23 cellular contexts compared by ENCODE assay signal in the genomic region with DNA sequence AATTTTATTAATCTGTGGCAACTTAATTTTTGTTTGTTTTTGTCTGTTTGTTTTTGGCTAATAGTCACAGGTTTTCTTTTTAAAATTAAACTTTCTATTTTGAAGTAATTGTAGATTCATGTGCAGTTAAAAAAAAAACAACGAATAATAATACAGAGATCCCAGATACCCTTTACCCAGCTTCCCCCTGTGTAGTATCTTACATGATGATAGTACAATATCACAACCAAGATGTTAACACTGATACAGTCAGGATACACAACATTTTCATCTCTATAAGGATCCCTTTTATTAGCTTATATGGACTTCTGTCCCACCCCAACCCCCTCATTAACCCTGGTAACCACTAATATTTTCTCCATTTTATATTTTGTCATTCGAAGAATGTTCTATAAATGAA.
"Had no signal": no experiment of that assay in that cellular context is flagged by ENCODE, and none has a peak within 500 bp of the region (broad histone marks: within the 10 kb centered on the region; RNA-seq: fewer than 3 reads in every experiment).

No MANE protein-coding gene starts in this region.

- ATAC-seq: stimulated activated naive CD8-positive, alpha-beta T cell treated with anti-CD3 and anti-CD28 coated beads, Interleukin-15, Interleukin-2, amounts not matched to agents 100 U/mL and 50 U/mL, for 24 hours had no signal

- H3K27ac Mint-ChIP-seq: stimulated activated naive B cell treated with anti-CD40 and anti-IgM and Interleukin-4, amounts not matched to agents 10 μg/mL and 1 μg/mL and 100 μg/mL, for 72 hours had no signal

- DNase-seq: islet precursor cell; left ventricle myocardium inferior; nucleus accumbens; psoas muscle; right lobe of liver; stimulated activated CD4-positive, alpha-beta T cell treated with anti-CD3 and anti-CD28 coated beads, Interleukin-1b, Interleukin-23, amount 100 ng/mL, for 48 hours; stimulated activated CD4-positive, alpha-beta T cell treated with anti-CD3 and anti-CD28 coated beads, Interleukin-2, amount 100 ng/mL, for 48 hours; stimulated activated CD4-positive, alpha-beta T cell treated with anti-CD3 and anti-CD28 coated beads, Interleukin-4, amount 100 ng/mL, for 4 hours; stimulated activated CD8-positive, alpha-beta memory T cell treated with anti-CD3 and anti-CD28 coated beads, Interleukin-4, amount 100 ng/mL, for 48 hours; stimulated activated naive B cell treated with anti-CD40 and anti-IgM and Interleukin-4, amounts not matched to agents 10 μg/mL and 1 μg/mL and 100 μg/mL, for 72 hours; stimulated activated naive CD8-positive, alpha-beta T cell treated with anti-CD3 and anti-CD28 coated beads, Interleukin-15, Interleukin-2, amounts not matched to agents 100 U/mL and 50 U/mL, for 24 hours; stomach; testis; thyroid gland; transverse colon; upper lobe of left lung had no signal

- H3K27me3 ChIP-seq: hepatocyte, right lobe of liver, stomach, testis, thyroid gland, transverse colon, upper lobe of left lung, vagina had no signal

- H2AFZ ChIP-seq: hepatocyte, parathyroid adenoma had no signal

- H3K27ac ChIP-seq: hepatocyte, left ventricle myocardium inferior, parathyroid adenoma, psoas muscle, right lobe of liver, stomach, testis, thyroid gland, transverse colon, upper lobe of left lung, vagina had no signal

- H3K4me2 ChIP-seq: hepatocyte, smooth muscle cell had no signal

- H3K9me3 ChIP-seq: left ventricle myocardium inferior, psoas muscle, right lobe of liver, stomach, testis, thyroid gland, transverse colon, upper lobe of left lung, vagina had no signal

- H3K79me2 ChIP-seq: parathyroid adenoma had no signal

- H3K9me3 Mint-ChIP-seq: naive thymus-derived CD8-positive, alpha-beta T cell; nephron; neural crest cell; stimulated activated naive B cell treated with anti-CD40 and anti-IgM and Interleukin-4, amounts not matched to agents 10 μg/mL and 1 μg/mL and 100 μg/mL, for 72 hours had no signal

- H3K9ac ChIP-seq: parathyroid adenoma had no signal

- H3K4me3 ChIP-seq: hepatocyte, left ventricle myocardium inferior, psoas muscle, right lobe of liver, smooth muscle cell, stomach, testis, thyroid gland, transverse colon, upper lobe of left lung, vagina had no signal

- H3K4me3 Mint-ChIP-seq: stimulated activated naive B cell treated with anti-CD40 and anti-IgM and Interleukin-4, amounts not matched to agents 10 μg/mL and 1 μg/mL and 100 μg/mL, for 72 hours had no signal

- H3K27me3 Mint-ChIP-seq: naive thymus-derived CD8-positive, alpha-beta T cell; stimulated activated naive B cell treated with anti-CD40 and anti-IgM and Interleukin-4, amounts not matched to agents 10 μg/mL and 1 μg/mL and 100 μg/mL, for 72 hours had no signal
